In the genomic region with DNA sequence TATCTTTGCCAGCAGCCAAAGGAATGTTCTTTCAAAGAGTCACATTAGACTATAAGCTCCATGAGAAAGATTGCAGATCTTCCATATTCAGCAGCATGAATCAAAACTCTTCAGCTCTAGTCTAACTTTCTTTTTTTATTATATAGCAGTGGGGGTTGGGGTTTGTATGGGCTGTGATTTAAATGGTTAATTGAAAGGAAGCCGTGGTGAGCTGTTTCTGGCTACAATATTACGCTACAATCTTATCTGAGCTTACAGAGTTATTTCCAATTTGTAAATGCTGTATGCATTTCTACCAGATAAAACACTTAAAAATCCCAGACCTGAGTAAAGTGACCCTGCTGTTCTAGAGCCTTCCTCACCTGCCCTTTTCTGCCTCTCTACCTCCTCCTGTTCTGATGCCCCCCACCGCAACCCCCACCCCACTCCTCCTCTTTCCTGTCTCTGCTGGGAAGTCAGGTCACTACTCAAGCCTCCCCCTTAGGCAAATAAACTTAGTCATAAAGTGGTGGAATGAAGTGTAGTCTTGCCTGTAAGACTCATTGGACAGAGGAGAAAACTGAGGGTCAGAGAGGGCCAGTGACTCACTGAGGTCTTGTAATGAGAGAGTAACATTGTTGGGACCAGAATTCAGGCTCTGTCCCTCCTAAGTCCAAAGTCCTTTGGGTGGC, we compare ENCODE assay signal across 16 cellular contexts.
DNase-seq lines count a peak whose midpoint lies in the region; ATAC-seq, FAIRE-seq and TF ChIP-seq lines count a peak whose summit lies in the region.
"Had no signal": no experiment of that assay in that cellular context is flagged by ENCODE, and none has a peak within 500 bp of the region (broad histone marks: within the 10 kb centered on the region; RNA-seq: fewer than 3 reads in every experiment).

No MANE protein-coding gene starts in this region.

- peak overlapping the region; percentile 90 for H3K27ac Mint-ChIP-seq in activated CD4-positive, alpha-beta T cell treated with anti-CD3 and anti-CD28 coated beads, Interleukin-2, amount 10 ng/mL, durations not matched to agents 7 days and 5 days
- H3K27ac Mint-ChIP-seq in astrocyte (ENCODE audit: unreplicated experiment), result peak overlapping the region; percentile 59
- peak overlapping the region; percentile 97 to 98 for H3K27ac Mint-ChIP-seq in natural killer cell treated with Interleukin-12 subunit alpha and Interleukin-12 subunit beta and Interleukin-15 and Interleukin-18, amount 100 ng/mL, for 72 hours

- no peak overlapping the region for H3K4me3 ChIP-seq in astrocyte (ENCODE audit: insufficient read depth, low read depth, low read length)
- H3K4me3 ChIP-seq: PC-9, spleen had no signal

- ATAC-seq in natural killer cell treated with Interleukin-12 subunit alpha and Interleukin-12 subunit beta and Interleukin-15 and Interleukin-18, amount 100 ng/mL, for 72 hours, result peak; percentile 81 to 91
- ATAC-seq in HG02938 (IDR thresholded peaks at IDR 0.05; ENCODE audit: unreplicated experiment), result no peak
- ATAC-seq: esophagus mucosa, HCT116 had no signal

- no peak for TF ChIP-seq POLR2A in GM12891 (IDR thresholded peaks at IDR 0.05; ENCODE audit: low read depth, low read length)

- peak overlapping the region; percentile 24 for H3K9ac ChIP-seq in astrocyte (ENCODE audit: low read length)

- H3K27me3 Mint-ChIP-seq in activated CD4-positive, alpha-beta T cell treated with anti-CD3 and anti-CD28 coated beads, Interleukin-2, amount 10 ng/mL, durations not matched to agents 7 days and 5 days, result no peaks in the 10 kb centered on the region
- H3K27me3 Mint-ChIP-seq in astrocyte (ENCODE audit: low read depth, unreplicated experiment), result no peaks in the 10 kb centered on the region
- H3K27me3 Mint-ChIP-seq in natural killer cell treated with Interleukin-12 subunit alpha and Interleukin-12 subunit beta and Interleukin-15 and Interleukin-18, amount 100 ng/mL, for 72 hours, result no peaks in the 10 kb centered on the region

- H4K20me1 ChIP-seq in astrocyte (ENCODE audit: insufficient read depth, low read length), result no peaks in the 10 kb centered on the region

- H3K4me1 ChIP-seq in astrocyte (ENCODE audit: insufficient read depth, low read length), result peaks cover 19% of the 10 kb centered on the region

- CTCF ChIA-PET in activated CD4-positive, alpha-beta T cell treated with anti-CD3 and anti-CD28 coated beads, Interleukin-2, amount 10 ng/mL, durations not matched to agents 7 days and 5 days (lab: Charles Lee), result interaction anchor here (0.7 to 1.8 kb wide), 8 partner anchors 9 to 1084 kb away, joined by 3 to 6 read pairs (median 4); no protein-coding TSS in a partner anchor

- H3K27ac ChIP-seq in astrocyte (ENCODE audit: low read depth, low read length), result peak overlapping the region; percentile 52
- H3K27ac ChIP-seq: PC-9, VCaP had no signal

- FAIRE-seq in astrocyte (lab: Jason Lieb, UNC) (no peak), GM12891 (lab: Jason Lieb, UNC) (no peak)

- peaks cover 6% of the 10 kb centered on the region for H3K9me3 Mint-ChIP-seq in activated CD4-positive, alpha-beta T cell treated with anti-CD3 and anti-CD28 coated beads, Interleukin-2, amount 10 ng/mL, durations not matched to agents 7 days and 5 days
- H3K9me3 Mint-ChIP-seq in astrocyte (ENCODE audit: unreplicated experiment), result no peaks in the 10 kb centered on the region
- H3K9me3 Mint-ChIP-seq in natural killer cell treated with Interleukin-12 subunit alpha and Interleukin-12 subunit beta and Interleukin-15 and Interleukin-18, amount 100 ng/mL, for 72 hours, result peaks cover 3% of the 10 kb centered on the region
- H3K9me3 Mint-ChIP-seq: neural crest cell had no signal

- H3K9me3 ChIP-seq in astrocyte (ENCODE audit: insufficient read depth, low read depth, low read length), result no peaks in the 10 kb centered on the region
- H3K9me3 ChIP-seq: spleen had no signal

- peaks cover 12% of the 10 kb centered on the region for H3K36me3 Mint-ChIP-seq in activated CD4-positive, alpha-beta T cell treated with anti-CD3 and anti-CD28 coated beads, Interleukin-2, amount 10 ng/mL, durations not matched to agents 7 days and 5 days (ENCODE audit: low read depth)
- no peaks in the 10 kb centered on the region for H3K36me3 Mint-ChIP-seq in astrocyte (ENCODE audit: low read depth, unreplicated experiment)
- no peaks in the 10 kb centered on the region for H3K36me3 Mint-ChIP-seq in natural killer cell treated with Interleukin-12 subunit alpha and Interleukin-12 subunit beta and Interleukin-15 and Interleukin-18, amount 100 ng/mL, for 72 hours
- H3K36me3 Mint-ChIP-seq: brain had no signal

- no peak for TF ChIP-seq CTCF in astrocyte (IDR thresholded peaks at IDR 0.05; ENCODE audit: insufficient read depth, low read depth, low read length)

- no peaks in the 10 kb centered on the region for H3K36me3 ChIP-seq in astrocyte (ENCODE audit: insufficient read depth, low read length)
- H3K36me3 ChIP-seq: spleen had no signal

- POLR2A ChIA-PET in activated CD4-positive, alpha-beta T cell treated with anti-CD3 and anti-CD28 coated beads, Interleukin-2, amount 10 ng/mL, durations not matched to agents 7 days and 5 days (lab: Charles Lee), result interaction anchor here (0.6 to 1.5 kb wide), 2 partner anchors 43 to 45 kb away, joined by 3 to 5 read pairs; no protein-coding TSS in a partner anchor

- peak overlapping the region; percentile 77 for H3K4me2 ChIP-seq in astrocyte (ENCODE audit: low read length)
- H3K4me2 ChIP-seq: PC-9 had no signal

- no peaks in the 10 kb centered on the region for H3K27me3 ChIP-seq in astrocyte (ENCODE audit: insufficient read depth, low read length)
- H3K27me3 ChIP-seq: spleen had no signal

- DNase-seq in Daoy (ENCODE audit: low read depth) (peak; percentile 67), astrocyte (ENCODE audit: low read depth) (peak; percentile 75), GM12891 (ENCODE audit: insufficient read length, low spot score) (no peak), HCEC 1CT (no peak), NCI-H2081 (lab: John Stamatoyannopoulos, UW) (no peak)
- no peak for DNase-seq in activated CD4-positive, alpha-beta T cell treated with anti-CD3 and anti-CD28 coated beads, Interleukin-2, amount 10 ng/mL, durations not matched to agents 7 days and 5 days
- DNase-seq in natural killer cell treated with Interleukin-12 subunit alpha and Interleukin-12 subunit beta and Interleukin-15 and Interleukin-18, amount 100 ng/mL, for 72 hours (ENCODE audit: low spot score), result no peak
- DNase-seq: KBM-7, PC-9, spleen had no signal

- no peak overlapping the region for H2AFZ ChIP-seq in astrocyte (ENCODE audit: low read depth, low read length)
- H2AFZ ChIP-seq: PC-9 had no signal

- H3K4me3 Mint-ChIP-seq in activated CD4-positive, alpha-beta T cell treated with anti-CD3 and anti-CD28 coated beads, Interleukin-2, amount 10 ng/mL, durations not matched to agents 7 days and 5 days, result peak overlapping the region; percentile 12
- no peak overlapping the region for H3K4me3 Mint-ChIP-seq in astrocyte (ENCODE audit: unreplicated experiment)
- H3K4me3 Mint-ChIP-seq in natural killer cell treated with Interleukin-12 subunit alpha and Interleukin-12 subunit beta and Interleukin-15 and Interleukin-18, amount 100 ng/mL, for 72 hours, result peak overlapping the region; percentile 43
- H3K4me3 Mint-ChIP-seq: brain, neural crest cell had no signal

- H3K4me1 Mint-ChIP-seq in activated CD4-positive, alpha-beta T cell treated with anti-CD3 and anti-CD28 coated beads, Interleukin-2, amount 10 ng/mL, durations not matched to agents 7 days and 5 days, result peaks cover 94% of the 10 kb centered on the region
- peaks cover 14% of the 10 kb centered on the region for H3K4me1 Mint-ChIP-seq in astrocyte (ENCODE audit: low read depth, unreplicated experiment)
- H3K4me1 Mint-ChIP-seq in natural killer cell treated with Interleukin-12 subunit alpha and Interleukin-12 subunit beta and Interleukin-15 and Interleukin-18, amount 100 ng/mL, for 72 hours (ENCODE audit: low read depth in 2 of 2), result peaks cover 50 to 60% of the 10 kb centered on the region in 2 donors
- H3K4me1 Mint-ChIP-seq: neural crest cell had no signal

- H3K79me2 ChIP-seq in astrocyte (ENCODE audit: insufficient read depth, low read length), result no peaks in the 10 kb centered on the region

TF ChIP-seq in GM12891, 5 proteins besides CTCF, POLR2A, EP300 and RAD21:
- no peak for TF ChIP-seq POLR2AphosphoS5 (IDR thresholded peaks at IDR 0.05; ENCODE audit: low read depth, low read length)
- no peak for TF ChIP-seq TAF1 (IDR thresholded peaks at IDR 0.05; ENCODE audit: low read depth, low read length)
- no peak for TF ChIP-seq PAX5 (IDR thresholded peaks at IDR 0.05; ENCODE audit: insufficient read depth, low read length, severe bottlenecking)
- no peak for TF ChIP-seq POU2F2 (IDR thresholded peaks at IDR 0.05; ENCODE audit: low read depth, low read length)
- TF ChIP-seq SPI1 (IDR thresholded peaks at IDR 0.05; ENCODE audit: low read depth, low read length), result no peak

Comparison
In these comparisons a context has a peak if more than half of its experiments do, and no peak if none do; other contexts are left out.
1. DNase-seq: peak in Daoy (single experiment) and astrocyte (single experiment); none in activated CD4-positive, alpha-beta T cell treated with anti-CD3 and anti-CD28 coated beads, Interleukin-2, amount 10 ng/mL, durations not matched to agents 7 days and 5 days (single experiment), natural killer cell treated with Interleukin-12 subunit alpha and Interleukin-12 subunit beta and Interleukin-15 and Interleukin-18, amount 100 ng/mL, for 72 hours (single experiment), GM12891 (single experiment), HCEC 1CT (single experiment) and NCI-H2081 (0 of 2).
2. Peak in every context shown above with its lines, with median percentiles within 50 percentile points of each other: H3K27ac Mint-ChIP-seq.